ENCODE assay signal across 12 cellular contexts in the genomic region with DNA sequence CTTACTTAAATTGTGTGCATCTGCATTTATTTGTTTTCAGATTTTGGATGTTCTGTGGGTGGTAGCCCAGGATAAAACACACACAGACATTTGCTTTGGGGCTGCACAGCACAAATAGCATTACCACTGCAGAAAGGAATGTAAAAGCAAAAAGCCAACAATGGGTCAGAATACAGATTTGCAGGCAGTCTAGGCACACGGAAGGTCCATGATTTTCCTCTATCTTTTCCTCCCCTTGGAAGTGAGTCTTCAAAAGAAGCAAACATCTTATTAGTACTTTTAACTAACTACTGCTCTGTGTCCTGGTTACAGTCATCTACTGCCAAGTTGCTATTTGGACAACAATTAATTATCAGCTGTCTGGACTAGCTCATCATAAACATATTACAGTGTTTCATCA.
"Had no signal": no experiment of that assay in that cellular context is flagged by ENCODE, and none has a peak within 500 bp of the region (broad histone marks: within the 10 kb centered on the region; RNA-seq: fewer than 3 reads in every experiment).

No MANE protein-coding gene starts in this region.

- H2AFZ ChIP-seq: parathyroid adenoma had no signal

- DNase-seq: activated CD4-positive, alpha-beta T cell treated with anti-CD3 and anti-CD28 coated beads for 36 hours; activated CD4-positive, alpha-beta T cell treated with anti-CD3 and anti-CD28 coated beads, Interleukin-2, amount 50 U/mL, for 48 hours; activated gamma-delta T cell; adrenal gland; erythroblast; left cardiac atrium; natural killer cell; sigmoid colon; stimulated activated naive B cell treated with anti-CD40 and anti-IgM and Interleukin-4, amounts not matched to agents 10 μg/mL and 1 μg/mL and 100 μg/mL, for 72 hours; T-helper 17 cell had no signal

- H3K4me3 ChIP-seq: adrenal gland, sigmoid colon, thoracic aorta had no signal

- H3K27me3 ChIP-seq: adrenal gland, sigmoid colon had no signal

- H3K27ac ChIP-seq: adrenal gland, parathyroid adenoma, sigmoid colon, thoracic aorta had no signal

- H3K9ac ChIP-seq: parathyroid adenoma had no signal

- H3K79me2 ChIP-seq: parathyroid adenoma had no signal

- H3K4me1 ChIP-seq: adrenal gland, parathyroid adenoma, sigmoid colon had no signal

- H3K9me3 ChIP-seq: adrenal gland, sigmoid colon had no signal

- H3K36me3 ChIP-seq: adrenal gland, sigmoid colon, thoracic aorta had no signal
